In genomic region chr11:63837027-63837688, GRCh38 we compare ENCODE assay signal across 8 cellular contexts. TPM values are rescaled to one million over a fixed set of nuclear protein-coding genes. Genes with fewer than 3 reads are reported as not detected.
A peak's percentile ranks its signal among the peaks of the same experiment; 100 is the strongest.
DNase-seq lines count a peak whose midpoint lies in the region; ATAC-seq, FAIRE-seq and TF ChIP-seq lines count a peak whose summit lies in the region.

No MANE protein-coding gene starts in this region.

- H3K4me1 ChIP-seq in astrocyte (ENCODE audit: insufficient read depth, low read length) (peaks cover 31% of the 10 kb centered on the region), right cardiac atrium (ENCODE audit: control insufficient read depth, insufficient read depth, low read length) (peaks cover 12% of the 10 kb centered on the region), sigmoid colon (peaks cover 0 to 34% (median 32%) of the 10 kb centered on the region in 4 donors)

- no peaks in the 10 kb centered on the region for H3K27me3 Mint-ChIP-seq in astrocyte (ENCODE audit: low read depth, unreplicated experiment)

- no peak overlapping the region for H3K4me2 ChIP-seq in astrocyte (ENCODE audit: low read length)

- no peak overlapping the region for H3K27ac Mint-ChIP-seq in astrocyte (ENCODE audit: unreplicated experiment)

- peaks cover 17% of the 10 kb centered on the region for H3K4me1 Mint-ChIP-seq in astrocyte (ENCODE audit: low read depth, unreplicated experiment)

- H3K27ac ChIP-seq in astrocyte (ENCODE audit: low read depth, low read length), result no peak overlapping the region
- no peak overlapping the region for H3K27ac ChIP-seq in right cardiac atrium (ENCODE audit: low read length)
- peak overlapping the region; percentile 83 to 92 (median 87) for H3K27ac ChIP-seq in sigmoid colon

- peaks cover 4% of the 10 kb centered on the region for H3K36me3 Mint-ChIP-seq in astrocyte (ENCODE audit: low read depth, unreplicated experiment)

- WGBS in right cardiac atrium, result 14% methylated on average over 5 of the region's 5 CpGs
- 14% methylated on average over 5 of the region's 5 CpGs for WGBS in sigmoid colon, 2 donors

- FAIRE-seq in astrocyte (lab: Jason Lieb, UNC), result no peak

- no peaks in the 10 kb centered on the region for H3K27me3 ChIP-seq in astrocyte (ENCODE audit: insufficient read depth, low read length)
- no peaks in the 10 kb centered on the region for H3K27me3 ChIP-seq in right cardiac atrium (ENCODE audit: control insufficient read depth, insufficient read depth)
- no peaks in the 10 kb centered on the region for H3K27me3 ChIP-seq in sigmoid colon

- H3K9me3 ChIP-seq in astrocyte (ENCODE audit: insufficient read depth, low read depth, low read length), result no peaks in the 10 kb centered on the region
- no peaks in the 10 kb centered on the region for H3K9me3 ChIP-seq in right cardiac atrium (ENCODE audit: control insufficient read depth, low read length)
- no peaks in the 10 kb centered on the region for H3K9me3 ChIP-seq in sigmoid colon

- intact Hi-C loops in right cardiac atrium (cut with DNase I) (loop anchor here (1.0 to 10.0 kb wide), 6 partner anchors 108 to 318 kb away; no protein-coding TSS in a partner anchor), sigmoid colon (cut with DNase I) (loop anchor here (1.0 to 2.0 kb wide), 3 partner anchors 70 to 316 kb away; no protein-coding TSS in a partner anchor)

- no peaks in the 10 kb centered on the region for H3K36me3 ChIP-seq in astrocyte (ENCODE audit: insufficient read depth, low read length)
- peaks cover 0 to 6% (median 0%) of the 10 kb centered on the region in 4 donors for H3K36me3 ChIP-seq in sigmoid colon

- H2AFZ ChIP-seq in astrocyte (ENCODE audit: low read depth, low read length), result no peak overlapping the region

- H3K79me2 ChIP-seq in astrocyte (ENCODE audit: insufficient read depth, low read length), result peaks cover 30% of the 10 kb centered on the region

- no peaks in the 10 kb centered on the region for H3K9me3 Mint-ChIP-seq in astrocyte (ENCODE audit: unreplicated experiment)

- DNase-seq in GM12865 (ENCODE audit: low read depth), result peak; percentile 78
- peak; percentile 54 to 80 for DNase-seq in NCI-H1930 (lab: John Stamatoyannopoulos, UW)
- DNase-seq in T-helper 22 cell (ENCODE audit: low read depth), result peak; percentile 53
- no peak for DNase-seq in astrocyte (ENCODE audit: low read depth)
- DNase-seq in right cardiac atrium, result peak; percentile 67 to 87 (median 77)
- peak; percentile 87 for DNase-seq in sigmoid colon

- no peak overlapping the region for H3K9ac ChIP-seq in astrocyte (ENCODE audit: low read length)

- H4K20me1 ChIP-seq in astrocyte (ENCODE audit: insufficient read depth, low read length), result peaks cover 29% of the 10 kb centered on the region

- ATAC-seq in right cardiac atrium, result peak; percentile 22 to 34
- no peak for ATAC-seq in GM19467 (IDR thresholded peaks at IDR 0.05; ENCODE audit: unreplicated experiment)
- ATAC-seq in HG02840 (IDR thresholded peaks at IDR 0.05; ENCODE audit: low FRiP score, unreplicated experiment), result no peak

- TF ChIP-seq POLR2A in sigmoid colon (IDR thresholded peaks at IDR 0.05), result no peak

- no peak for TF ChIP-seq EP300 in sigmoid colon (IDR thresholded peaks at IDR 0.05)

- peak; percentile 85 for TF ChIP-seq CTCF in GM12865 (IDR thresholded peaks at IDR 0.05; ENCODE audit: insufficient read depth, low read depth, low read length, missing control alignments)
- peak; percentile 91 for TF ChIP-seq CTCF in astrocyte (IDR thresholded peaks at IDR 0.05; ENCODE audit: insufficient read depth, low read depth, low read length)
- TF ChIP-seq CTCF in sigmoid colon (IDR thresholded peaks at IDR 0.05), result peak; percentile 87 to 96 (median 90)

- no peak overlapping the region for H3K4me3 Mint-ChIP-seq in astrocyte (ENCODE audit: unreplicated experiment)

- H3K4me3 ChIP-seq in GM12865 (ENCODE audit: low read depth, low read length) (no peak overlapping the region), astrocyte (ENCODE audit: insufficient read depth, low read depth, low read length) (no peak overlapping the region), right cardiac atrium (ENCODE audit: low read length) (no peak overlapping the region), sigmoid colon (no peak overlapping the region)

RNA-seq across cellular contexts. Expression of gene MARK2, which starts 1.8 kb away (rescaled TPM):
- total RNA-seq in astrocyte (37.2 and 38.1 TPM in 2 replicates), right cardiac atrium (10 to 100 TPM; 31.3 to 45.3 (median 41.1) TPM), sigmoid colon (10 to 100 TPM; 14.3 to 24.6 (median 18.2) TPM)
- polyA plus RNA-seq in right cardiac atrium (20.0 TPM), sigmoid colon (10 to 100 TPM; 25.8 to 49.3 (median 44.2) TPM)

RNA-seq across cellular contexts. Expression of gene SPINDOC, which starts 23.9 kb away (rescaled TPM):
- 43.7 and 48.3 TPM in 2 replicates for total RNA-seq in astrocyte
- total RNA-seq in right cardiac atrium, result 10 to 100 TPM; 12.8 to 18.8 (median 17.4) TPM
- polyA plus RNA-seq in right cardiac atrium, result 13.6 TPM
- 10 to 100 TPM; 12.2 to 15.2 (median 14.1) TPM for total RNA-seq in sigmoid colon
- polyA plus RNA-seq in sigmoid colon, result 10 to 100 TPM in 1 of 3 donors, 1 to 10 TPM in 2; 4.6 to 11.7 (median 4.8) TPM

Comparison
In these comparisons a context has a peak if more than half of its experiments do, and no peak if none do; other contexts are left out.
1. H3K27ac ChIP-seq: peak in sigmoid colon (4 of 4); none in astrocyte (single experiment) and right cardiac atrium (single experiment).
2. ATAC-seq: peak in right cardiac atrium (2 of 2); none in GM19467 (single experiment) and HG02840 (single experiment).
3. Peak in every context shown above with its lines, with median percentiles within 50 percentile points of each other: CTCF ChIP-seq.